22 cellular contexts compared by ENCODE assay signal in genomic region chr7:158130023-158130409, GRCh38.
"Had no signal": no experiment of that assay in that cellular context is flagged by ENCODE, and none has a peak within 500 bp of the region (broad histone marks: within the 10 kb centered on the region; RNA-seq: fewer than 3 reads in every experiment).

No MANE protein-coding gene starts in this region.

- ATAC-seq: HepG2 had no signal

- H3K4me3 ChIP-seq: MG63 had no signal

- H3K9me3 ChIP-seq: MG63, SK-N-SH had no signal

- H3K36me3 ChIP-seq: MG63 had no signal

- DNase-seq: IMR-90, Karpas-422, KG1, MG63, NCI-H1092, NCI-H1105 treated with DMSO at 0.1 percent for 48 hours, NCI-H1417 treated with DMSO at 0.1 percent for 48 hours, NCI-H146, NCI-H1694 treated with DMSO at 0.1 percent for 48 hours, NCI-H1930, NCI-H2081 treated with DMSO at 0.1 percent for 48 hours, NCI-H2171, NCI-H226, NCI-H446, NCI-H510A, NCI-H524 treated with DMSO at 0.1 percent for 48 hours, NCI-H69, NCI-H774, RPMI8226, SHP77, SK-N-SH had no signal

- H3K27me3 ChIP-seq: MG63 had no signal
